In the genomic region with DNA sequence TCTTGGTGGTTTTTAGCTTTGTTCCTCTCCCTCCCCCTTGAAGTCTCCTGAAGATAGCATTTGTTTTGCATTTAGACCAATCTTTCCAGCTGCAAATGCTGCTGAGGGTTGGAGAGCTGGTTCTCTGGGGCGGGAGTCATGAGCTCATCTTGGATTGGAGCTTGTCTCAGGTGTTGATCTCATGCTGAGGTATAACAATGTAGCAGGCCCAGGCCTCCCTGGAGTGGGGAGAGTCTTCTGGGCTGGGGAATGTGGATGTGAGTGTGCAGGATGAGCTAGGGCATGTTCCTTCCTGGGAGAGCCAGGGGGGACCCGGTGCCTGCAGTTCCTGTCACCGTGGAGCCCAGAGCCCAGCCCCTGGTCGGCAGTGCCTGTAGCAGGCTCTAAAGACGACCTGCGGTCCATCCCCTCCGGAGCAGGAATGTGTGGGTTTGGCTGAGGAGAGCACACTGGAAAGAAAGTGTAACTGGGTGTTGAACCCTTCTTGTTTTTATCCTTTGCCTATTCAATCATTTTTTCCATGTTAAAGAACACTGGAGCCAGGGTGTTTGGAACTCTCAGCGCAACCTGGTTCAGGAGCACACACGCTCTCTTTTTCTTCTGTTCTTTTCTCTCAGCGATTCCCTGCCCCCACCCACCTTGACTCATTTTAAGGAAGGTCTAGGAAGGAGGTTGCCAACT, we compare ENCODE assay signal across 10 cellular contexts. TPM values are rescaled to one million over a fixed set of nuclear protein-coding genes. Genes with fewer than 3 reads are reported as not detected.
DNase-seq lines count a peak whose midpoint lies in the region; ATAC-seq and TF ChIP-seq lines count a peak whose summit lies in the region.
"Had no signal": no experiment of that assay in that cellular context is flagged by ENCODE, and none has a peak within 500 bp of the region (broad histone marks: within the 10 kb centered on the region; RNA-seq: fewer than 3 reads in every experiment).

No MANE protein-coding gene starts in this region.

- no peak for TF ChIP-seq CTCF in HFF-Myc (IDR thresholded peaks at IDR 0.05; ENCODE audit: low read depth, low read length, missing control alignments)
- TF ChIP-seq CTCF in breast epithelium (IDR thresholded peaks at IDR 0.05) = no peak
- TF ChIP-seq CTCF in thoracic aorta (IDR thresholded peaks at IDR 0.05) = no peak
- no peak for TF ChIP-seq CTCF in WERI-Rb-1 (IDR thresholded peaks at IDR 0.05; ENCODE audit: low read depth, low read length)

- no peak for TF ChIP-seq POLR2A in breast epithelium (IDR thresholded peaks at IDR 0.05)

- H3K27ac ChIP-seq in breast epithelium (peak overlapping the region; percentile 98), thoracic aorta (peak overlapping the region; percentile 96 to 99), WERI-Rb-1 (no peak overlapping the region)
- H3K27ac ChIP-seq: PC-9 had no signal

- H3K4me1 ChIP-seq in breast epithelium = peaks cover 5 to 11% of the 10 kb centered on the region in 2 donors
- H3K4me1 ChIP-seq in thoracic aorta (ENCODE audit: control insufficient read depth in 1 of 2, low read depth in 2 of 2) = peaks cover 52 to 88% of the 10 kb centered on the region in 2 donors

- H3K36me3 ChIP-seq in breast epithelium = no peaks in the 10 kb centered on the region
- H3K36me3 ChIP-seq in thoracic aorta = peaks cover 5% of the 10 kb centered on the region
- peaks cover 72% of the 10 kb centered on the region for H3K36me3 ChIP-seq in WERI-Rb-1

- intact Hi-C loops in breast epithelium (cut with DNase I; ENCODE audit: low total_unique reads) = no loop called here

- no peak for ATAC-seq in thoracic aorta (ENCODE audit: insufficient number of reproducible peaks, low FRiP score, low read depth)

- H3K4me3 ChIP-seq in HFF-Myc (replicated peaks; ENCODE audit: low read depth, low read length) (peak overlapping the region; percentile 47), breast epithelium (peak overlapping the region in 1 of 3 donors; percentile 34), thoracic aorta (peak overlapping the region; percentile 67), WERI-Rb-1 (ENCODE audit: low read depth, low read length) (no peak overlapping the region)
- H3K4me3 ChIP-seq: PC-9 had no signal

- no peaks in the 10 kb centered on the region for H3K9me3 ChIP-seq in breast epithelium
- no peaks in the 10 kb centered on the region for H3K9me3 ChIP-seq in thoracic aorta
- H3K9me3 ChIP-seq in WERI-Rb-1 (ENCODE audit: severe bottlenecking) = peaks cover 3% of the 10 kb centered on the region

- H3K27me3 ChIP-seq in breast epithelium (no peaks in the 10 kb centered on the region), thoracic aorta (replicated peaks; ENCODE audit: insufficient read depth) (no peaks in the 10 kb centered on the region), WERI-Rb-1 (ENCODE audit: insufficient read depth, low read depth, severe bottlenecking) (no peaks in the 10 kb centered on the region)

- DNase-seq in HFF-Myc (ENCODE audit: extremely low read depth, low read depth) = no peak
- peak in 1 of 2 donors; percentile 78 for DNase-seq in breast epithelium (ENCODE audit: low spot score in 2 of 2)
- DNase-seq in islet precursor cell = peak; percentile 91
- no peak for DNase-seq in thoracic aorta (ENCODE audit: low spot score)
- DNase-seq in WERI-Rb-1 = no peak
- no peak for DNase-seq in activated CD4-positive, alpha-beta T cell treated with anti-CD3 and anti-CD28 coated beads, Interleukin-2, amount 50 U/mL, for 4 hours
- DNase-seq in HCEC 1CT = no peak
- no peak for DNase-seq in NCI-H345 (lab: John Stamatoyannopoulos, UW)
- DNase-seq: activated CD4-positive, alpha-beta T cell treated with anti-CD3 and anti-CD28 coated beads for 1 hour; PC-9 had no signal

RNA-seq across cellular contexts. Expression of gene ZNF532, which starts 2.7 kb away (rescaled TPM):
- total RNA-seq in breast epithelium (10 to 100 TPM; 55.5 to 71.7 (median 62.3) TPM), thoracic aorta (100 to 1,000 TPM; 133 to 211 TPM)
